Comparison of ENCODE assay signal across 10 cellular contexts in genomic region chr2:135142323-135142722, GRCh38.
"Had no signal": no experiment of that assay in that cellular context is flagged by ENCODE, and none has a peak within 500 bp of the region (broad histone marks: within the 10 kb centered on the region; RNA-seq: fewer than 3 reads in every experiment).

No MANE protein-coding gene starts in this region.

- H3K27ac Mint-ChIP-seq: GM23338, H9, HFFc6 had no signal

- H3K9ac ChIP-seq: KMS-11 had no signal

- H3K4me3 ChIP-seq: GM23338 had no signal

- ATAC-seq: GM23338 had no signal

- H3K4me3 Mint-ChIP-seq: GM23338, H9, HFFc6 had no signal

- FAIRE-seq: H1, H54 had no signal

- H3K4me2 ChIP-seq: GM23338, KMS-11 had no signal

- H2AFZ ChIP-seq: GM23338 had no signal

- DNase-seq: H9, HCEC 1CT, HFFc6, IMR-90, KBM-7 had no signal

- H3K27ac ChIP-seq: HL-60, KMS-11 had no signal

- H3K4me1 Mint-ChIP-seq: GM23338 had no signal
